ENCODE assay signal across 8 cellular contexts in genomic region chr21:41933259-41934079, GRCh38. TPM values are rescaled to one million over a fixed set of nuclear protein-coding genes. Genes with fewer than 3 reads are reported as not detected.
DNase-seq lines count a peak whose midpoint lies in the region; ATAC-seq and TF ChIP-seq lines count a peak whose summit lies in the region.

No MANE protein-coding gene starts in this region.

- no peaks in the 10 kb centered on the region for H3K36me3 ChIP-seq in sigmoid colon

- DNase-seq in GM03348 (ENCODE audit: low spot score) (peak; percentile 54), activated B cell treated with CpG ODN at 0.5 μM for 24 hours (no peak), left cardiac atrium (peak; percentile 48), sigmoid colon (peak; percentile 78), H4 (ENCODE audit: low spot score) (no peak), COLO668 (lab: John Stamatoyannopoulos, UW; ENCODE audit: unreplicated experiment) (no peak), glutamatergic neuron (no peak)

- H3K27me3 Mint-ChIP-seq in activated B cell treated with CpG ODN at 0.5 μM for 24 hours (peaks cover 3% of the 10 kb centered on the region), glutamatergic neuron (ENCODE audit: unreplicated experiment) (peaks cover 4% of the 10 kb centered on the region)

- no peaks in the 10 kb centered on the region for H3K27me3 ChIP-seq in sigmoid colon

- H3K4me1 Mint-ChIP-seq in activated B cell treated with CpG ODN at 0.5 μM for 24 hours (peaks cover 40% of the 10 kb centered on the region), glutamatergic neuron (ENCODE audit: low read depth, unreplicated experiment) (no peaks in the 10 kb centered on the region)

- no peaks in the 10 kb centered on the region for H3K9me3 ChIP-seq in sigmoid colon

- POLR2A ChIA-PET in activated B cell treated with CpG ODN at 0.5 μM for 24 hours (lab: Charles Lee): interaction anchor here (1.0 to 1.5 kb wide), 4 partner anchors 9 to 74 kb away, joined by 3 to 8 read pairs (median 4); no protein-coding TSS in a partner anchor

- TF ChIP-seq CTCF in activated B cell treated with CpG ODN at 0.5 μM for 24 hours (IDR thresholded peaks at IDR 0.05): no peak
- TF ChIP-seq CTCF in sigmoid colon (IDR thresholded peaks at IDR 0.05): peak in 1 of 4 experiments; percentile 37
- TF ChIP-seq CTCF in glutamatergic neuron (IDR thresholded peaks at IDR 0.05; ENCODE audit: partially characterized antibody, unreplicated experiment): no peak

- TF ChIP-seq EP300 in sigmoid colon (IDR thresholded peaks at IDR 0.05): no peak

- peak overlapping the region; percentile 53 to 90 (median 86) for H3K27ac ChIP-seq in sigmoid colon

- H3K27ac Mint-ChIP-seq in activated B cell treated with CpG ODN at 0.5 μM for 24 hours: no peak overlapping the region
- H3K27ac Mint-ChIP-seq in glutamatergic neuron (ENCODE audit: unreplicated experiment): no peak overlapping the region

- ATAC-seq in activated B cell treated with CpG ODN at 0.5 μM for 24 hours (ENCODE audit: low read depth) (no peak), left cardiac atrium (peak; percentile 53 to 73), HG03175 (IDR thresholded peaks at IDR 0.05; ENCODE audit: unreplicated experiment) (no peak)

- H3K4me3 ChIP-seq in sigmoid colon: peak overlapping the region; percentile 3 to 44 (median 42)

- WGBS in sigmoid colon, 2 donors: 47 to 75% methylated on average over 20 of the region's 20 CpGs

- no peak for TF ChIP-seq POLR2A in sigmoid colon (IDR thresholded peaks at IDR 0.05)

- H3K9me3 Mint-ChIP-seq in activated B cell treated with CpG ODN at 0.5 μM for 24 hours (no peaks in the 10 kb centered on the region), glutamatergic neuron (ENCODE audit: unreplicated experiment) (no peaks in the 10 kb centered on the region)

- H3K4me3 Mint-ChIP-seq in activated B cell treated with CpG ODN at 0.5 μM for 24 hours: peak overlapping the region; percentile 53
- H3K4me3 Mint-ChIP-seq in glutamatergic neuron (ENCODE audit: unreplicated experiment): no peak overlapping the region

- CTCF ChIA-PET in activated B cell treated with CpG ODN at 0.5 μM for 24 hours (lab: Charles Lee): interaction anchor here (0.6 to 2.0 kb wide), 4 partner anchors 17 to 184 kb away, joined by 3 to 8 read pairs (median 6); no protein-coding TSS in a partner anchor

- intact Hi-C loops in activated B cell treated with CpG ODN at 0.5 μM for 24 hours (cut with micrococcal nuclease) (loop anchor here (5.0 kb wide), 1 partner anchor 36 kb away; no protein-coding TSS in a partner anchor), left cardiac atrium (cut with DNase I) (loop anchor here in 1 of 2 donors (5.0 kb wide), 1 partner anchor 74 kb away; no protein-coding TSS in a partner anchor), sigmoid colon (cut with DNase I) (loop anchor here (5.0 kb wide), 2 partner anchors 79 to 184 kb away; partner anchors contain the start of gene ZBTB21)

- peaks cover 0 to 32% (median 30%) of the 10 kb centered on the region in 4 donors for H3K4me1 ChIP-seq in sigmoid colon

- H3K36me3 Mint-ChIP-seq in activated B cell treated with CpG ODN at 0.5 μM for 24 hours (ENCODE audit: low read depth): no peaks in the 10 kb centered on the region
- no peaks in the 10 kb centered on the region for H3K36me3 Mint-ChIP-seq in glutamatergic neuron (ENCODE audit: unreplicated experiment)

RNA-seq across cellular contexts. Expression of gene C2CD2, which starts 20.3 kb away (rescaled TPM):
- total RNA-seq in activated B cell treated with CpG ODN at 0.5 μM for 24 hours (6.7 TPM in 2 replicates), left cardiac atrium (10 to 100 TPM; 16.2 to 17.1 TPM), sigmoid colon (10 to 100 TPM; 19.0 to 45.1 (median 22.2) TPM), glutamatergic neuron (ENCODE audit: unreplicated experiment) (0.78 TPM)
- polyA plus RNA-seq in sigmoid colon: 1 to 10 TPM; 1.8 to 8.3 (median 3.7) TPM
- 15.7 and 17.2 TPM in 2 replicates for total RNA-seq in H4 (2014; rRNA removed; shearing (Covaris generic))

RNA-seq across cellular contexts. Expression of gene PRDM15, which starts 54.3 kb away (rescaled TPM):
- total RNA-seq in activated B cell treated with CpG ODN at 0.5 μM for 24 hours (12.8 and 13.6 TPM in 2 replicates), left cardiac atrium (1 to 10 TPM; 6.5 TPM), sigmoid colon (1 to 10 TPM; 3.5 to 6.9 (median 5.2) TPM), glutamatergic neuron (ENCODE audit: unreplicated experiment) (10.2 TPM)
- polyA plus RNA-seq in sigmoid colon: 1 to 10 TPM; 1.2 to 5.7 (median 3.0) TPM
- 2.1 and 2.4 TPM in 2 replicates for total RNA-seq in H4 (2014; rRNA removed; shearing (Covaris generic))

Comparison
In these comparisons a context has a peak if more than half of its experiments do, and no peak if none do; other contexts are left out.
1. DNase-seq: peak in GM03348 (single experiment), left cardiac atrium (single experiment) and sigmoid colon (single experiment); none in activated B cell treated with CpG ODN at 0.5 μM for 24 hours (single experiment), H4 (single experiment), COLO668 (single experiment) and glutamatergic neuron (single experiment).
2. ATAC-seq: peak in left cardiac atrium (2 of 2); none in activated B cell treated with CpG ODN at 0.5 μM for 24 hours (single experiment) and HG03175 (single experiment).